Comparison of ENCODE assay signal across 20 cellular contexts in genomic region chr12:116372815-116373214, GRCh38.
"Had no signal": no experiment of that assay in that cellular context is flagged by ENCODE, and none has a peak within 500 bp of the region (broad histone marks: within the 10 kb centered on the region; RNA-seq: fewer than 3 reads in every experiment).

No MANE protein-coding gene starts in this region.

- H3K36me3 ChIP-seq: prostate gland, sigmoid colon, tibial nerve had no signal

- H3K27me3 Mint-ChIP-seq: activated T-cell treated with anti-CD3 and anti-CD28 coated beads, Interleukin-2, amount 50 U/mL, for 24 hours had no signal

- ATAC-seq: activated CD8-positive, alpha-beta memory T cell treated with anti-CD3 and anti-CD28 coated beads, Interleukin-2, amount 10 ng/mL, durations not matched to agents 7 days and 5 days; activated naive CD4-positive, alpha-beta T cell treated with anti-CD3 and anti-CD28 coated beads, Interleukin-2, amount 50 U/mL, for 72 hours; effector memory CD8-positive, alpha-beta T cell; SK-N-SH treated with all-trans-retinoic acid at 6 μM for 48 hours had no signal

- H3K4me3 ChIP-seq: prostate gland, sigmoid colon, tibial nerve had no signal

- H3K27me3 ChIP-seq: sigmoid colon, tibial nerve had no signal

- H3K4me3 Mint-ChIP-seq: activated CD8-positive, alpha-beta memory T cell treated with anti-CD3 and anti-CD28 coated beads, Interleukin-2, amount 10 ng/mL, durations not matched to agents 7 days and 5 days; activated T-cell treated with anti-CD3 and anti-CD28 coated beads, Interleukin-2, amount 50 U/mL, for 24 hours; effector memory CD8-positive, alpha-beta T cell; T-helper 1 cell treated with Interleukin-12 subunit alpha and Interleukin-12 subunit beta and Interleukin-4 antibody, amounts not matched to agents 30 μg/mL and 1 μg/mL, for 36 hours had no signal

- H3K27ac ChIP-seq: prostate gland, sigmoid colon had no signal

- H3K27ac Mint-ChIP-seq: activated CD8-positive, alpha-beta memory T cell treated with anti-CD3 and anti-CD28 coated beads, Interleukin-2, amount 10 ng/mL, durations not matched to agents 7 days and 5 days; activated naive CD4-positive, alpha-beta T cell treated with anti-CD3 and anti-CD28 coated beads, Interleukin-2, amount 50 U/mL, for 72 hours; activated T-cell treated with anti-CD3 and anti-CD28 coated beads, Interleukin-2, amount 50 U/mL, for 24 hours; effector memory CD8-positive, alpha-beta T cell; T-helper 1 cell treated with Interleukin-12 subunit alpha and Interleukin-12 subunit beta and Interleukin-4 antibody, amounts not matched to agents 30 μg/mL and 1 μg/mL, for 36 hours had no signal

- DNase-seq: activated CD4-positive, alpha-beta T cell treated with anti-CD3 and anti-CD28 coated beads, Interleukin-2, amount 50 U/mL, for 4 hours; activated CD4-positive, CD25-positive, alpha-beta regulatory T cell treated with anti-CD3 and anti-CD28 coated beads, Interleukin-2, amount 50 U/mL, for 72 hours; activated CD8-positive, alpha-beta memory T cell treated with anti-CD3 and anti-CD28 coated beads, Interleukin-2, amount 10 ng/mL, durations not matched to agents 7 days and 5 days; activated effector memory CD4-positive, alpha-beta T cell treated with Interleukin-2 at 50 U/mL for 16 hours; activated T-cell treated with anti-CD3 and anti-CD28 coated beads, Interleukin-2, amount 50 U/mL, for 24 hours; central memory CD4-positive, alpha-beta T cell; cortex of kidney; effector memory CD8-positive, alpha-beta T cell; erythroblast; hippocampal formation; kidney glomerular epithelial cell; midbrain; sigmoid colon; stimulated activated CD4-positive, alpha-beta T cell treated with anti-CD3 and anti-CD28 coated beads, Interleukin-12 subunit alpha, Interleukin-12 subunit beta, amount 100 ng/mL, for 4 hours; stimulated activated CD8-positive, alpha-beta memory T cell treated with anti-CD3 and anti-CD28 coated beads, Interleukin-4, amount 100 ng/mL, for 48 hours had no signal

- H3K4me1 ChIP-seq: prostate gland had no signal

- H3K9me3 ChIP-seq: prostate gland, sigmoid colon, tibial nerve had no signal

- H3K36me3 Mint-ChIP-seq: activated CD8-positive, alpha-beta memory T cell treated with anti-CD3 and anti-CD28 coated beads, Interleukin-2, amount 10 ng/mL, durations not matched to agents 7 days and 5 days; activated naive CD4-positive, alpha-beta T cell treated with anti-CD3 and anti-CD28 coated beads, Interleukin-2, amount 50 U/mL, for 72 hours had no signal
